Comparison of ENCODE assay signal across 9 cellular contexts in the genomic region with DNA sequence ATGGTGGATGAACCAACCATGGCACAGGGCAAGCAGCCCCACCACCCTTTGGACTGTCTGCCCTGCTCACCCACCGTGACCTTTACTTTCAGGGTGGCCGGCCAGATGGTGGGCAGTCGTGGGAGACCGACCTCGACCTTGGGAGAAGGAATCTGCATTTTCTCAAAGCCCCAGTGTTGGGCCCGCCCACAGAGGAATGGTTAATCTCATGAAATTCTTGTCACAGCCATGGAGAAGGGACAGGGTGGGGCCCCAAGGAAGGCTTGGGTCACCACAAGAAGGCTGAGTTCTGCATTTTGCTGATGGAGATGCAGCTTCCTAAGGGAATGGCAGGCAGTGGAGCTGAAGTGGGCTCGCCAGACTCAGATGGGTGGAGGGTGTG. TPM values are rescaled to one million over a fixed set of nuclear protein-coding genes. Genes with fewer than 3 reads are reported as not detected.
DNase-seq lines count a peak whose midpoint lies in the region; ATAC-seq and TF ChIP-seq lines count a peak whose summit lies in the region.
"Had no signal": no experiment of that assay in that cellular context is flagged by ENCODE, and none has a peak within 500 bp of the region (broad histone marks: within the 10 kb centered on the region; RNA-seq: fewer than 3 reads in every experiment).

No MANE protein-coding gene starts in this region.

- no peaks in the 10 kb centered on the region for H3K36me3 Mint-ChIP-seq in WTC11

- 31% methylated on average over 7 of the region's 7 CpGs for WGBS in right cardiac atrium

- no peak for TF ChIP-seq CTCF in WTC11 (IDR thresholded peaks at IDR 0.05)

- H3K27ac Mint-ChIP-seq in WTC11 = peak overlapping the region; percentile 57; the same call in 1 of the 2 replicates

- intact Hi-C loops in right cardiac atrium (cut with DNase I) = loop anchor here in 2 of 4 donors (5.0 to 10.0 kb wide), 2 partner anchors 109 to 111 kb away; no protein-coding TSS in a partner anchor

- H3K4me1 ChIP-seq in ES-I3 (ENCODE audit: insufficient read depth, low read length) (peaks cover 51% of the 10 kb centered on the region), right cardiac atrium (ENCODE audit: control insufficient read depth, insufficient read depth, low read length) (peaks cover 13% of the 10 kb centered on the region), skeletal muscle tissue (ENCODE audit: control insufficient read depth in 3 of 3, insufficient read depth in 3 of 3, low read length in 3 of 3) (peaks cover 76 to 82% (median 77%) of the 10 kb centered on the region in 3 donors)

- H3K27me3 Mint-ChIP-seq in WTC11 (ENCODE audit: low read depth) = peaks cover 39% of the 10 kb centered on the region

- POLR2A ChIA-PET in WTC11 (lab: Charles Lee) = no interaction called here

- ATAC-seq in WTC11 (no peak), right cardiac atrium (peak in 1 of 2 donors; percentile 9), HG02840 (IDR thresholded peaks at IDR 0.05; ENCODE audit: low FRiP score, unreplicated experiment) (no peak)

- H3K9me3 Mint-ChIP-seq in WTC11 = no peaks in the 10 kb centered on the region

- CTCF ChIA-PET in WTC11 (lab: Charles Lee) = interaction anchor here (1.0 to 4.3 kb wide), 4 partner anchors 9 to 113 kb away, joined by 3 to 40 read pairs (median 3); no protein-coding TSS in a partner anchor

- H3K27ac ChIP-seq in right cardiac atrium (ENCODE audit: low read length) (peak overlapping the region; percentile 77), skeletal muscle tissue (ENCODE audit: low read depth, low read length) (peak overlapping the region; percentile 80)

- peak overlapping the region; percentile 12; the same call in 1 of the 2 replicates for H3K4me3 Mint-ChIP-seq in WTC11

- DNase-seq in WTC11 (ENCODE audit: low spot score) = no peak
- DNase-seq in right cardiac atrium = peak in 1 of 3 donors; percentile 72
- DNase-seq in NCI-H2107 (lab: John Stamatoyannopoulos, UW) = no peak
- no peak for DNase-seq in medulla oblongata (ENCODE audit: extremely low spot score)
- no peak for DNase-seq in DMS 273 treated with DMSO at 0.1 percent for 48 hours (lab: John Stamatoyannopoulos, UW)
- DNase-seq: activated CD4-positive, CD25-positive, alpha-beta regulatory T cell had no signal

- H3K27me3 ChIP-seq in right cardiac atrium (ENCODE audit: control insufficient read depth, insufficient read depth) = no peaks in the 10 kb centered on the region
- H3K27me3 ChIP-seq in skeletal muscle tissue (ENCODE audit: control insufficient read depth in 3 of 3, insufficient read depth in 3 of 3, low read length in 3 of 3) = peaks cover 0 to 14% (median 13%) of the 10 kb centered on the region in 3 donors

- peaks cover 71% of the 10 kb centered on the region for H3K4me1 Mint-ChIP-seq in WTC11

- H3K4me3 ChIP-seq in right cardiac atrium (ENCODE audit: low read length) = peak overlapping the region; percentile 71
- H3K4me3 ChIP-seq in skeletal muscle tissue (ENCODE audit: low read length in 3 of 3) = peak overlapping the region; percentile 75 to 86 (median 83)

- H3K36me3 ChIP-seq in ES-I3 (ENCODE audit: insufficient read depth, low read length) (no peaks in the 10 kb centered on the region), skeletal muscle tissue (ENCODE audit: control insufficient read depth in 3 of 3, insufficient read depth in 3 of 3, low read length in 3 of 3) (peaks cover 0 to 4% (median 0%) of the 10 kb centered on the region in 3 donors)

- no peaks in the 10 kb centered on the region for H3K9me3 ChIP-seq in ES-I3 (ENCODE audit: control insufficient read depth, insufficient read depth, low read length)
- H3K9me3 ChIP-seq in right cardiac atrium (ENCODE audit: control insufficient read depth, low read length) = no peaks in the 10 kb centered on the region
- no peaks in the 10 kb centered on the region for H3K9me3 ChIP-seq in skeletal muscle tissue (ENCODE audit: control insufficient read depth in 3 of 3, low read length in 3 of 3)

- H3K9ac ChIP-seq in ES-I3 (ENCODE audit: low read depth, low read length) (peak overlapping the region; percentile 46; the same call in 1 of the 2 replicates), skeletal muscle tissue (ENCODE audit: low read depth in 1 of 3, low read length in 3 of 3) (peak overlapping the region; percentile 62 to 82 (median 72))

TF ChIP-seq in WTC11, 78 proteins besides CTCF, POLR2A, EP300 and RAD21:
- TF ChIP-seq ZNF416 (CRISPR knock-in tag; IDR thresholded peaks at IDR 0.05) = no peak

RNA-seq across cellular contexts. Expression of gene PLXND1, which starts 2.9 kb away (rescaled TPM):
- 56.7 to 63.9 TPM (median 57.4 TPM) in 3 replicates for total RNA-seq in WTC11 (2021)
- total RNA-seq in right cardiac atrium = 100 to 1,000 TPM in 1 of 4 donors, 10 to 100 TPM in 3; 75.4 to 102 (median 84.1) TPM
- polyA plus RNA-seq in right cardiac atrium = 89.4 TPM
- total RNA-seq in skeletal muscle tissue = 92.4 TPM
